29 cellular contexts compared by ENCODE assay signal in the genomic region with DNA sequence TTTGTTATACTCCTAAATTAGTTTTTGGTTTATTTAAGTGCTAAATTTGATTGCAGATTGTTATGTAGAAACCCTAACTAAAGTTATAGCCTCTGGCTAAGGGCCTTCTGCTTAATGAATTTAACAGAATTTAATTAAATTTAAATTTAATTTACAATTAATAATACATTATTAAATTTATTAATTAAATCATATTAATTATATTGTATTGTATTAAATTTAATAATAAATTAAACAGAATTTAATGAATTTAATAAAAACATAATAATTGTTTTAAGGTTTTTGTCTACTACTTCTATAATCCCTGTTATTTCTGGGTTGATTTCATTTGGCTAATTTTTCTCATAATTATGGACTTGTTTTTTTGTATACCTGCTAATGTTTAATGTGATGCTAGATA.
"Had no signal": no experiment of that assay in that cellular context is flagged by ENCODE, and none has a peak within 500 bp of the region (broad histone marks: within the 10 kb centered on the region; RNA-seq: fewer than 3 reads in every experiment).

No MANE protein-coding gene starts in this region.

- H3K27ac ChIP-seq: adrenal gland, body of pancreas, colonic mucosa, esophagus muscularis mucosa, foreskin keratinocyte, gastroesophageal sphincter, VCaP had no signal

- DNase-seq: activated B cell treated with CpG ODN at 0.5 μM for 24 hours; activated CD4-positive, alpha-beta T cell treated with anti-CD3 and anti-CD28 coated beads for 48 hours; activated CD4-positive, alpha-beta T cell treated with anti-CD3 and anti-CD28 coated beads, Interleukin-2, amount 50 U/mL, for 1 hour; activated CD4-positive, alpha-beta T cell treated with anti-CD3 and anti-CD28 coated beads, Interleukin-2, amount 50 U/mL, for 48 hours; activated CD8-positive, alpha-beta memory T cell treated with anti-CD3 and anti-CD28 coated beads for 24 hours; activated CD8-positive, alpha-beta T cell treated with anti-CD3 and anti-CD28 coated beads for 36 hours; activated effector memory CD4-positive, alpha-beta T cell treated with anti-CD3 and anti-CD28 coated beads, Interleukin-2, amount 50 U/mL, for 16 hours; activated naive CD4-positive, alpha-beta T cell treated with anti-CD3 and anti-CD28 coated beads for 36 hours; activated naive CD8-positive, alpha-beta T cell treated with anti-CD3 and anti-CD28 coated beads for 36 hours; activated naive CD8-positive, alpha-beta T cell treated with anti-CD3 and anti-CD28 coated beads, Interleukin-2, amount 50 U/mL, for 24 hours; activated T-cell treated with anti-CD3 and anti-CD28 coated beads, Interleukin-2, amount 50 U/mL, for 4 hours; adrenal gland; amygdala; aorta; body of pancreas; caudate nucleus; colonic mucosa; effector memory CD4-positive, alpha-beta T cell; endodermal cell; erythroblast; foreskin keratinocyte; T-helper 2 cell had no signal

- H3K27me3 Mint-ChIP-seq: activated B cell treated with CpG ODN at 0.5 μM for 24 hours; activated CD8-positive, alpha-beta T cell treated with anti-CD3 and anti-CD28 coated beads for 36 hours; activated naive CD4-positive, alpha-beta T cell treated with anti-CD3 and anti-CD28 coated beads, Interleukin-2, amount 50 U/mL, for 24 hours; activated naive CD8-positive, alpha-beta T cell treated with anti-CD3 and anti-CD28 coated beads for 36 hours; activated naive CD8-positive, alpha-beta T cell treated with anti-CD3 and anti-CD28 coated beads, Interleukin-2, amount 50 U/mL, for 24 hours had no signal

- H3K9me3 Mint-ChIP-seq: activated B cell treated with CpG ODN at 0.5 μM for 24 hours; activated CD8-positive, alpha-beta T cell treated with anti-CD3 and anti-CD28 coated beads for 36 hours; activated naive CD4-positive, alpha-beta T cell treated with anti-CD3 and anti-CD28 coated beads for 36 hours; activated naive CD4-positive, alpha-beta T cell treated with anti-CD3 and anti-CD28 coated beads, Interleukin-2, amount 50 U/mL, for 24 hours; activated naive CD8-positive, alpha-beta T cell treated with anti-CD3 and anti-CD28 coated beads, Interleukin-2, amount 50 U/mL, for 24 hours; activated T-helper 1 cell treated with anti-CD3 and anti-CD28 coated beads, Interleukin-12 subunit alpha, Interleukin-12 subunit beta, Interleukin-2, Interleukin-4 antibody, amounts not matched to agents 30 ng/mL and 10 ng/mL and 1 ng/mL, durations not matched to agents 14 hours and 24 hours and 36 hours; endodermal cell had no signal

- ATAC-seq: activated CD4-positive, CD25-positive, alpha-beta regulatory T cell treated with anti-CD3 and anti-CD28 coated beads, Interleukin-2, amount 50 U/mL, for 24 hours; activated CD8-positive, alpha-beta T cell treated with anti-CD3 and anti-CD28 coated beads for 36 hours; activated naive CD8-positive, alpha-beta T cell treated with anti-CD3 and anti-CD28 coated beads, Interleukin-2, amount 50 U/mL, for 24 hours; activated T-cell treated with anti-CD3 and anti-CD28 coated beads, Interleukin-2, amount 50 U/mL, for 4 hours; body of pancreas; foreskin keratinocyte; gastroesophageal sphincter had no signal

- H3K36me3 Mint-ChIP-seq: activated naive CD4-positive, alpha-beta T cell treated with anti-CD3 and anti-CD28 coated beads, Interleukin-2, amount 50 U/mL, for 24 hours; activated naive CD8-positive, alpha-beta T cell treated with anti-CD3 and anti-CD28 coated beads for 36 hours had no signal

- H3K4me1 ChIP-seq: adrenal gland, colonic mucosa, esophagus muscularis mucosa, foreskin keratinocyte, gastroesophageal sphincter had no signal

- H3K4me3 Mint-ChIP-seq: activated B cell treated with CpG ODN at 0.5 μM for 24 hours; activated CD8-positive, alpha-beta T cell treated with anti-CD3 and anti-CD28 coated beads for 36 hours; activated naive CD4-positive, alpha-beta T cell treated with anti-CD3 and anti-CD28 coated beads for 36 hours; activated naive CD4-positive, alpha-beta T cell treated with anti-CD3 and anti-CD28 coated beads, Interleukin-2, amount 50 U/mL, for 24 hours; activated naive CD8-positive, alpha-beta T cell treated with anti-CD3 and anti-CD28 coated beads for 36 hours; activated naive CD8-positive, alpha-beta T cell treated with anti-CD3 and anti-CD28 coated beads, Interleukin-2, amount 50 U/mL, for 24 hours; activated T-cell treated with anti-CD3 and anti-CD28 coated beads, Interleukin-2, amount 50 U/mL, for 4 hours; activated T-helper 1 cell treated with anti-CD3 and anti-CD28 coated beads, Interleukin-12 subunit alpha, Interleukin-12 subunit beta, Interleukin-2, Interleukin-4 antibody, amounts not matched to agents 30 ng/mL and 10 ng/mL and 1 ng/mL, durations not matched to agents 14 hours and 24 hours and 36 hours; endodermal cell had no signal

- H3K27ac Mint-ChIP-seq: activated B cell treated with CpG ODN at 0.5 μM for 24 hours; activated CD8-positive, alpha-beta T cell treated with anti-CD3 and anti-CD28 coated beads for 36 hours; activated naive CD4-positive, alpha-beta T cell treated with anti-CD3 and anti-CD28 coated beads for 36 hours; activated naive CD4-positive, alpha-beta T cell treated with anti-CD3 and anti-CD28 coated beads, Interleukin-2, amount 50 U/mL, for 24 hours; activated naive CD8-positive, alpha-beta T cell treated with anti-CD3 and anti-CD28 coated beads for 36 hours; activated naive CD8-positive, alpha-beta T cell treated with anti-CD3 and anti-CD28 coated beads, Interleukin-2, amount 50 U/mL, for 24 hours; activated T-helper 1 cell treated with anti-CD3 and anti-CD28 coated beads, Interleukin-12 subunit alpha, Interleukin-12 subunit beta, Interleukin-2, Interleukin-4 antibody, amounts not matched to agents 30 ng/mL and 10 ng/mL and 1 ng/mL, durations not matched to agents 14 hours and 24 hours and 36 hours; activated T-helper 2 cell treated with anti-CD3 and anti-CD28 coated beads, Interferon-gamma antibody, Interleukin-2, Interleukin-4, amounts not matched to agents 10 μg/mL and 5 μg/mL and 100 μg/mL, durations not matched to agents 14 hours and 24 hours and 36 hours; endodermal cell had no signal

- H3K9me3 ChIP-seq: adrenal gland, body of pancreas, colonic mucosa, esophagus muscularis mucosa, gastroesophageal sphincter had no signal

- H3K36me3 ChIP-seq: adrenal gland, colonic mucosa, esophagus muscularis mucosa, gastroesophageal sphincter had no signal

- H3K27me3 ChIP-seq: adrenal gland, body of pancreas, colonic mucosa, esophagus muscularis mucosa, foreskin keratinocyte, gastroesophageal sphincter had no signal

- H3K4me3 ChIP-seq: adrenal gland, body of pancreas, colonic mucosa, esophagus muscularis mucosa, gastroesophageal sphincter had no signal

- H3K4me1 Mint-ChIP-seq: activated B cell treated with CpG ODN at 0.5 μM for 24 hours; activated naive CD4-positive, alpha-beta T cell treated with anti-CD3 and anti-CD28 coated beads, Interleukin-2, amount 50 U/mL, for 24 hours; activated naive CD8-positive, alpha-beta T cell treated with anti-CD3 and anti-CD28 coated beads for 36 hours; activated naive CD8-positive, alpha-beta T cell treated with anti-CD3 and anti-CD28 coated beads, Interleukin-2, amount 50 U/mL, for 24 hours; endodermal cell had no signal
